8 cellular contexts compared by ENCODE assay signal in genomic region chr18:3012306-3012919, GRCh38.
DNase-seq lines count a peak whose midpoint lies in the region; ATAC-seq and TF ChIP-seq lines count a peak whose summit lies in the region.

No MANE protein-coding gene starts in this region.

- H3K79me2 ChIP-seq in SU-DHL-6 (ENCODE audit: insufficient read depth, low read length): peaks cover 25% of the 10 kb centered on the region

- no peaks in the 10 kb centered on the region; the same call in 1 of the 2 replicates for H3K36me3 ChIP-seq in SU-DHL-6 (ENCODE audit: low read length)
- H3K36me3 ChIP-seq in iPS-15b (ENCODE audit: control insufficient read depth, insufficient read depth, low read length): no peaks in the 10 kb centered on the region

- H4K20me1 ChIP-seq in SU-DHL-6 (ENCODE audit: low read depth, low read length): no peaks in the 10 kb centered on the region

- no peaks in the 10 kb centered on the region for H3K27me3 ChIP-seq in SU-DHL-6 (ENCODE audit: low read length)
- peaks cover 3% of the 10 kb centered on the region for H3K27me3 ChIP-seq in iPS-15b (ENCODE audit: control insufficient read depth, insufficient read depth, low read length)

- no peak for TF ChIP-seq CTCF in SU-DHL-6 (IDR thresholded peaks at IDR 0.05; ENCODE audit: insufficient read depth, low read length, poor library complexity, severe bottlenecking)
- no peak for TF ChIP-seq CTCF in astrocyte of the cerebellum (IDR thresholded peaks at IDR 0.05; ENCODE audit: low read depth, low read length, missing control alignments)

- no peaks in the 10 kb centered on the region for H3F3A ChIP-seq in SU-DHL-6 (ENCODE audit: insufficient read depth)

- H2AFZ ChIP-seq in SU-DHL-6 (ENCODE audit: low read depth, low read length, severe bottlenecking): peak overlapping the region; percentile 77

- H3K4me3 ChIP-seq in SU-DHL-6 (ENCODE audit: insufficient read depth, low read length, poor library complexity, severe bottlenecking) (peak overlapping the region; percentile 65), astrocyte of the cerebellum (ENCODE audit: low read depth, low read length) (peak overlapping the region; percentile 65), iPS-15b (ENCODE audit: low read depth, low read length) (peak overlapping the region; percentile 78), skin epidermis (peak overlapping the region; percentile 56 to 93 (median 79))

- H3K9ac ChIP-seq in SU-DHL-6 (ENCODE audit: low read length) (peak overlapping the region; percentile 73), iPS-15b (ENCODE audit: low read depth, low read length) (peak overlapping the region; percentile 65)

- ATAC-seq in HG03280 (IDR thresholded peaks at IDR 0.05; ENCODE audit: unreplicated experiment): peak; percentile 35

- in situ Hi-C loops in astrocyte of the cerebellum (cut with HindIII; ENCODE audit: low sequenced_read_pairs): no loop called here

- peaks cover 3% of the 10 kb centered on the region for H3K4me1 ChIP-seq in iPS-15b (ENCODE audit: control insufficient read depth, insufficient read depth, low read length)

- H3K4me2 ChIP-seq in SU-DHL-6 (ENCODE audit: low read depth, low read length, poor library complexity, severe bottlenecking): peak overlapping the region; percentile 70

- H3K9me2 ChIP-seq in SU-DHL-6 (replicated peaks; ENCODE audit: insufficient read depth, low read length): no peaks in the 10 kb centered on the region

- peak in 3 of 4 experiments; percentile 13 to 16 (median 14) for DNase-seq in activated CD4-positive, CD25-positive, alpha-beta regulatory T cell (lab: John Stamatoyannopoulos, UW)
- no peak for DNase-seq in activated CD4-positive, CD25-positive, alpha-beta regulatory T cell treated with anti-CD3 and anti-CD28 coated beads, Interleukin-2, amount 50 U/mL, for 72 hours
- DNase-seq in astrocyte of the cerebellum (ENCODE audit: low read depth) (no peak), SHP77 treated with DMSO at 0.1 percent for 48 hours (lab: John Stamatoyannopoulos, UW) (no peak)

- no peaks in the 10 kb centered on the region for H3K9me3 ChIP-seq in SU-DHL-6 (ENCODE audit: insufficient read depth, low read length)
- H3K9me3 ChIP-seq in iPS-15b (ENCODE audit: control insufficient read depth, insufficient read depth, low read length): no peaks in the 10 kb centered on the region

- peak overlapping the region; percentile 71 for H3K27ac ChIP-seq in SU-DHL-6 (ENCODE audit: low read depth, low read length)
- peak overlapping the region; percentile 80 to 98 (median 90) for H3K27ac ChIP-seq in skin epidermis

Comparison
In these comparisons a context has a peak if more than half of its experiments do, and no peak if none do; other contexts are left out.
1. DNase-seq: peak in activated CD4-positive, CD25-positive, alpha-beta regulatory T cell (3 of 4); none in activated CD4-positive, CD25-positive, alpha-beta regulatory T cell treated with anti-CD3 and anti-CD28 coated beads, Interleukin-2, amount 50 U/mL, for 72 hours (single experiment), astrocyte of the cerebellum (single experiment) and SHP77 treated with DMSO at 0.1 percent for 48 hours (single experiment).
2. Peak in every context shown above with its lines, with median percentiles within 50 percentile points of each other: H3K4me3 ChIP-seq.